ENCODE assay signal across 10 cellular contexts in the genomic region with DNA sequence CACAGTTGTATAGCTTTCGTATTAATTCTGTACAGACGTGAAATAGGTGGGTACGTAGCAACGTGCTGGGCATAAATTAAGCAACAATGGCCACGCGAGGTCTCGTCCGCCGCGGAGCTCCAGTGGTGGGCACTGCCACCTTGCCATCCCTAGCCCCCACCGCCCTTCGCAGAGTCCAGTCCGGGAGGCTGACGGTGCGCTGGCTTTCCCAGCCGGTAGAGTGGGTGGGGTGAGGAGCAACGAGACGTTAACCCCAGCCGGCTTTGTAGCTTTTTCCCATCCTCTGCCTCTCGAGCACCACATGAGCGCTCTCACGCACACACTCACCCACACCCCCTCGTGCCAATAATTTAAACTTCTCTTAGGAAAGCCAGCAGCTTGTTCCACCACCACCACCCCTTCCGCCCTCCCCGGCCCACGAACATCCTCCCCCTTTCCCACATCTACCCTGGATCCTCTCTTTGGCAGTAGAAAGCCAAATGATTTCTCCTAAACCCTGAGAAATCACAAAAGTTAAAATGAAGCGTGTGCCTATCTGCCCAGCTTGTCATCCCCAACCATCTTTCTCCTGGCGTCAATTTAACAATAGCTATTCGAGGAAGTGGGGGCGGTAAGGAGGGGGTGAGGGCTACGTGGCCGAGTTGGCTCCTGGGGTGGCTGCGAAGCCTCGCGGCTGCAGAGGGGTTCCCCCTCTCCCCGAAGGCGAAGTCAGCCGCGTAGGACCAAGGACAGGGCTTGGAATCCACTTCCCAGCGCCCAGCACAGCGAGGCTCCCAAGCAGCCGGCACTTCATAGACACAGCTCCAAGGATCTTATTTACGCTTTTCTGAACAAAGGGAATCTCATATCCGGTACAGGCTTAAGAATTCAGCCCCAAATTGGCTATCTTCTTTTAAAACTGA. TPM values are rescaled to one million over a fixed set of nuclear protein-coding genes. Genes with fewer than 3 reads are reported as not detected.
DNase-seq lines count a peak whose midpoint lies in the region; ATAC-seq and TF ChIP-seq lines count a peak whose summit lies in the region.
"Had no signal": no experiment of that assay in that cellular context is flagged by ENCODE, and none has a peak within 500 bp of the region (broad histone marks: within the 10 kb centered on the region; RNA-seq: fewer than 3 reads in every experiment).

No MANE protein-coding gene starts in this region.

- no peaks in the 10 kb centered on the region for H4K20me1 ChIP-seq in hepatocyte (ENCODE audit: insufficient read depth, poor library complexity, severe bottlenecking)

- TF ChIP-seq CTCF in WERI-Rb-1 (IDR thresholded peaks at IDR 0.05; ENCODE audit: low read depth, low read length): no peak
- no peak for TF ChIP-seq CTCF in hepatocyte (IDR thresholded peaks at IDR 0.05; ENCODE audit: poor library complexity)
- no peak for TF ChIP-seq CTCF in sigmoid colon (IDR thresholded peaks at IDR 0.05)

- peak overlapping the region; percentile 76 for H3K4me2 ChIP-seq in hepatocyte

- intact Hi-C loops in sigmoid colon (cut with DNase I): no loop called here

- no peaks in the 10 kb centered on the region; the same call in 1 of the 2 replicates for H3K9me3 ChIP-seq in HAP-1
- H3K9me3 ChIP-seq in WERI-Rb-1 (ENCODE audit: severe bottlenecking): no peaks in the 10 kb centered on the region
- no peaks in the 10 kb centered on the region for H3K9me3 ChIP-seq in hepatocyte (ENCODE audit: low read depth)
- H3K9me3 ChIP-seq in sigmoid colon: no peaks in the 10 kb centered on the region

- 4% methylated on average over 41 of the region's 44 CpGs for WGBS in hepatocyte (ENCODE audit: low lambda C conversion rate, missing lambda C conversion rate)
- 6 to 8% methylated on average over 44 of the region's 44 CpGs for WGBS in sigmoid colon, 2 donors

- no peaks in the 10 kb centered on the region for H3K27me3 ChIP-seq in HAP-1 (ENCODE audit: low read depth)
- H3K27me3 ChIP-seq in WERI-Rb-1 (ENCODE audit: insufficient read depth, low read depth, severe bottlenecking): peaks cover 27% of the 10 kb centered on the region
- H3K27me3 ChIP-seq in hepatocyte: peaks cover 81% of the 10 kb centered on the region
- peaks cover 30 to 99% (median 71%) of the 10 kb centered on the region in 3 donors for H3K27me3 ChIP-seq in sigmoid colon

- TF ChIP-seq POLR2A in sigmoid colon (IDR thresholded peaks at IDR 0.05): no peak

- peak overlapping the region; percentile 44 for H3K4me3 ChIP-seq in HAP-1
- H3K4me3 ChIP-seq in WERI-Rb-1 (ENCODE audit: low read depth, low read length): peak overlapping the region; percentile 74
- no peak overlapping the region for H3K4me3 ChIP-seq in hepatocyte
- H3K4me3 ChIP-seq in sigmoid colon: peak overlapping the region in 1 of 4 donors; percentile 38

- H3K79me2 ChIP-seq in hepatocyte: no peaks in the 10 kb centered on the region

- in situ Hi-C loops in HAP-1 (cut with MboI; ENCODE audit: low sequenced_read_pairs): no loop called here

- TF ChIP-seq EP300 in sigmoid colon (IDR thresholded peaks at IDR 0.05): no peak

- ATAC-seq in HG03139 (IDR thresholded peaks at IDR 0.05; ENCODE audit: unreplicated experiment): no peak
- no peak for ATAC-seq in GM21529 (IDR thresholded peaks at IDR 0.05; ENCODE audit: unreplicated experiment)
- ATAC-seq in GM18520 (IDR thresholded peaks at IDR 0.05; ENCODE audit: unreplicated experiment): no peak

- H3K27ac ChIP-seq in WERI-Rb-1 (no peak overlapping the region), hepatocyte (no peak overlapping the region), sigmoid colon (no peak overlapping the region)
- H3K27ac ChIP-seq: epithelial cell of prostate had no signal

- no peak overlapping the region for H2AFZ ChIP-seq in hepatocyte

- H3K36me3 ChIP-seq in HAP-1 (replicated peaks) (no peaks in the 10 kb centered on the region), WERI-Rb-1 (no peaks in the 10 kb centered on the region), hepatocyte (replicated peaks; ENCODE audit: insufficient read depth, low read depth) (no peaks in the 10 kb centered on the region), sigmoid colon (no peaks in the 10 kb centered on the region)

- peak; percentile 50 to 70 for DNase-seq in HAP-1 (ENCODE audit: low spot score in 2 of 2)
- DNase-seq in WERI-Rb-1: no peak
- DNase-seq in hepatocyte (ENCODE audit: low spot score): peak; percentile 67
- peak; percentile 65 for DNase-seq in retina
- DNase-seq in sigmoid colon: no peak
- DNase-seq: naive B cell had no signal

- H3K9me2 ChIP-seq in hepatocyte (replicated peaks; ENCODE audit: insufficient read depth): no peaks in the 10 kb centered on the region

- H3K4me1 ChIP-seq in HAP-1 (peaks cover 15% of the 10 kb centered on the region), hepatocyte (ENCODE audit: insufficient read depth) (peaks cover 16% of the 10 kb centered on the region), sigmoid colon (peaks cover 0 to 38% (median 33%) of the 10 kb centered on the region in 4 donors)

RNA-seq across cellular contexts. Expression of gene ELAVL2, which starts 1.5 kb away (rescaled TPM):
- total RNA-seq in hepatocyte (0.24 and 0.93 TPM in 2 replicates), sigmoid colon (under 1 TPM in 2 of 4 donors, not detected in 2; 0.16 to 0.36 TPM)
- polyA plus RNA-seq in hepatocyte (1.4 TPM in 1 of 2 replicates, not detected in the other), sigmoid colon (under 1 TPM in 1 of 3 donors, not detected in 2; 0.22 TPM)

Comparison
In these comparisons a context has a peak if more than half of its experiments do, and no peak if none do; other contexts are left out.
1. DNase-seq: peak in HAP-1 (2 of 2), hepatocyte (single experiment) and retina (single experiment); none in WERI-Rb-1 (single experiment) and sigmoid colon (single experiment).